Comparison of ENCODE assay signal across 12 cellular contexts in the genomic region with DNA sequence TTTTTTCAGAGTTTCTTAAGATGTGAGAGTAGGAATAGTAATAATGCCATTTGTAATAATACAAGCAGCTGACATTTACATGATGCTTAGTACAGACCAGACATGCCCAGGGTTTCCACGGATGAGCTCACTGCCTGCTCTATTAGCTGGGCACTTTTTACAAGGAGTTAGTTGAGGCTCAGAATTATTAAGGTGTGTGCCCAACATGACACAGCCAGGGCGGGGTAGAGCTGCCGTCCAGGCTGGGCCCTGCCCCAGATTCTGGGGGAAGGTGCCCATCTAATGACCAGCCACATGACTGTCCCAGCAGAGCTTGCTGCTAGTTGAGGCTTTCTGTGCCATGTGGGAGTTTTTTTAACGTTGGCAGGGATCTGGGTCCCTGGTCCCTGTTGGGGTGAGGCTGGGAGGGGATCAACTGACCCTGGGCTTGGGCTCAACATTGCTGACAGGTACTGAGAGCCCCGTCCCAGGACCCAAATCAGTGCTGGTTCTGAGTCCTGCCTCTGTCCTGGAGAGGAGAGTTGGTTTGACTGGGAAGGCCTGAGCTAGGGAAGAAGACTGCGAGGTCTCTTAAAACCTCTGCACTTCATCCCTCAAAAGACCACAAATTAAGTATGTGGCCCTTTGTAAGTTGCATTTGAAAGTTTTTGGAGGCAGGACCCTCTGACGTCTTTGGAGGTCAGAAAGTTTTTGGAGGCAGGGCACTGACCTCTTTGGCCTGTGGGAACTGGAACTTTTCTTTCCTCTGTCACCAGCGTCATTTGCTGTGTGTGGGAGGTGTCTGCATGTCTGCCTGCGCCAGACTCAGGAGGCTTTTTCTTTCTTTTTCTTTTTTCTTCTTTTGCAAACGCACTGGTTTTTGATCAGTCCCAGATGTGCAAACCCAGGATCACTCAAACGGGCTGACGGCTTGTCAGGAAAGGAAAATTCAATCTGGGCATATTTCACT. TPM values are rescaled to one million over a fixed set of nuclear protein-coding genes. Genes with fewer than 3 reads are reported as not detected.
A peak's percentile ranks its signal among the peaks of the same experiment; 100 is the strongest.
DNase-seq lines count a peak whose midpoint lies in the region; TF ChIP-seq lines count a peak whose summit lies in the region.
"Had no signal": no experiment of that assay in that cellular context is flagged by ENCODE, and none has a peak within 500 bp of the region (broad histone marks: within the 10 kb centered on the region; RNA-seq: fewer than 3 reads in every experiment).

No MANE protein-coding gene starts in this region.

- H3K27ac Mint-ChIP-seq in mesothelial cell of epicardium: peak overlapping the region; percentile 62
- H3K27ac Mint-ChIP-seq in activated T-cell treated with anti-CD3 and anti-CD28 coated beads, Interleukin-2, amount 50 U/mL, for 24 hours: no peak overlapping the region

- H3K4me1 ChIP-seq in PC-9 (replicated peaks; ENCODE audit: insufficient read depth) (peaks cover 27% of the 10 kb centered on the region), esophagus muscularis mucosa (peaks cover 19 to 67% (median 58%) of the 10 kb centered on the region in 4 donors), testis (peaks cover 21% of the 10 kb centered on the region), OCI-LY7 (ENCODE audit: insufficient read depth, low read length, poor library complexity, severe bottlenecking) (no peaks in the 10 kb centered on the region)

- H3K4me1 Mint-ChIP-seq in mesothelial cell of epicardium: peaks cover 40% of the 10 kb centered on the region
- peaks cover 12% of the 10 kb centered on the region for H3K4me1 Mint-ChIP-seq in activated T-cell treated with anti-CD3 and anti-CD28 coated beads, Interleukin-2, amount 50 U/mL, for 24 hours (ENCODE audit: low read depth)

- H3K79me2 ChIP-seq in PC-9 (ENCODE audit: low read depth) (no peaks in the 10 kb centered on the region), OCI-LY7 (ENCODE audit: insufficient read depth, low read depth, low read length) (no peaks in the 10 kb centered on the region)

- DNase-seq in PC-9 (no peak), esophagus muscularis mucosa (ENCODE audit: extremely low spot score) (no peak), mesothelial cell of epicardium (ENCODE audit: low spot score in 2 of 2, unreplicated experiment in 2 of 2) (no peak), testis (peak; percentile 70), glomerular visceral epithelial cell (ENCODE audit: extremely low spot score) (no peak), amniotic stem cell (lab: John Stamatoyannopoulos, UW) (no peak), OCI-LY7 (ENCODE audit: low spot score) (no peak)
- no peak for DNase-seq in activated T-cell treated with anti-CD3 and anti-CD28 coated beads, Interleukin-2, amount 50 U/mL, for 24 hours
- DNase-seq: activated CD4-positive, CD25-positive, alpha-beta regulatory T cell; activated T-cell treated with anti-CD3 and anti-CD28 coated beads, Interleukin-2, amount 50 U/mL, for 48 hours; CD4-positive, alpha-beta memory T cell; NCI-H526 treated with DMSO at 0.1 percent for 48 hours had no signal

- H3K27ac ChIP-seq in PC-9: no peak overlapping the region
- H3K27ac ChIP-seq in esophagus muscularis mucosa (replicated peaks in 1 of 4): peak overlapping the region; percentile 94 to 97 (median 96)
- peak overlapping the region; percentile 68 to 73 for H3K27ac ChIP-seq in testis
- no peak overlapping the region for H3K27ac ChIP-seq in OCI-LY7 (ENCODE audit: low read depth, low read length, poor library complexity, severe bottlenecking)

- H3K36me3 ChIP-seq in PC-9 (ENCODE audit: low read depth) (no peaks in the 10 kb centered on the region), esophagus muscularis mucosa (peaks cover 0 to 5% (median 0%) of the 10 kb centered on the region in 4 donors), testis (ENCODE audit: low read depth, missing control alignments) (no peaks in the 10 kb centered on the region), OCI-LY7 (ENCODE audit: insufficient read depth, low read length) (no peaks in the 10 kb centered on the region)

- no peak overlapping the region for H3K4me3 ChIP-seq in PC-9
- H3K4me3 ChIP-seq in esophagus muscularis mucosa: peak overlapping the region; percentile 70 to 95 (median 76)
- peak overlapping the region; percentile 70 to 71 for H3K4me3 ChIP-seq in testis
- no peak overlapping the region for H3K4me3 ChIP-seq in OCI-LY7 (ENCODE audit: low read depth, low read length, poor library complexity, severe bottlenecking)

- CTCF ChIA-PET in PC-9 (lab: Charles Lee) (no interaction called here), OCI-LY7 (lab: Charles Lee; ENCODE audit: unreplicated experiment) (no interaction called here)

- no peak for TF ChIP-seq EP300 in esophagus muscularis mucosa (IDR thresholded peaks at IDR 0.05)

- intact Hi-C loops in PC-9 (cut with micrococcal nuclease; ENCODE audit: unreplicated experiment): no loop called here
- intact Hi-C loops in esophagus muscularis mucosa (cut with DNase I): no loop called here
- intact Hi-C loops in testis (cut with DNase I; ENCODE audit: low total_unique reads): no loop called here
- intact Hi-C loops in OCI-LY7 (cut with micrococcal nuclease; ENCODE audit: unreplicated experiment): no loop called here

- H3K4me2 ChIP-seq in PC-9 (peak overlapping the region; percentile 7; the same call in 1 of the 2 replicates), OCI-LY7 (ENCODE audit: low read length) (no peak overlapping the region)

- no peaks in the 10 kb centered on the region for H3K27me3 ChIP-seq in PC-9 (ENCODE audit: insufficient read depth, low read depth)
- H3K27me3 ChIP-seq in esophagus muscularis mucosa: peaks cover 0 to 10% (median 0%) of the 10 kb centered on the region in 4 donors
- no peaks in the 10 kb centered on the region for H3K27me3 ChIP-seq in testis

- H3K9me3 ChIP-seq in PC-9 (ENCODE audit: insufficient read depth, low read depth) (no peaks in the 10 kb centered on the region), esophagus muscularis mucosa (no peaks in the 10 kb centered on the region), testis (no peaks in the 10 kb centered on the region), OCI-LY7 (ENCODE audit: low read length) (no peaks in the 10 kb centered on the region)

- H3K9me2 ChIP-seq in PC-9 (ENCODE audit: insufficient read depth) (no peaks in the 10 kb centered on the region), OCI-LY7 (ENCODE audit: insufficient read depth, low read length) (no peaks in the 10 kb centered on the region)

- H2AFZ ChIP-seq in PC-9 (no peak overlapping the region), OCI-LY7 (ENCODE audit: low read length) (no peak overlapping the region)

- H3K36me3 Mint-ChIP-seq in mesothelial cell of epicardium: no peaks in the 10 kb centered on the region
- no peaks in the 10 kb centered on the region for H3K36me3 Mint-ChIP-seq in activated T-cell treated with anti-CD3 and anti-CD28 coated beads, Interleukin-2, amount 50 U/mL, for 24 hours (ENCODE audit: low read depth)
- H3K36me3 Mint-ChIP-seq: CD4-positive, alpha-beta memory T cell had no signal

- no peaks in the 10 kb centered on the region for H4K20me1 ChIP-seq in PC-9 (ENCODE audit: insufficient read depth)
- H4K20me1 ChIP-seq in OCI-LY7 (ENCODE audit: insufficient read depth, low read length): no peaks in the 10 kb centered on the region

- TF ChIP-seq CTCF in PC-9 (conservative IDR thresholded peaks at IDR 0.05): no peak
- TF ChIP-seq CTCF in esophagus muscularis mucosa (IDR thresholded peaks at IDR 0.05): no peak
- TF ChIP-seq CTCF in mesothelial cell of epicardium (IDR thresholded peaks at IDR 0.05; ENCODE audit: unreplicated experiment): no peak
- no peak for TF ChIP-seq CTCF in testis (IDR thresholded peaks at IDR 0.05)
- TF ChIP-seq CTCF in OCI-LY7 (conservative IDR thresholded peaks at IDR 0.05; ENCODE audit: low read length): no peak

- BruUV-seq in PC-9 (replicated peaks; lab: Mats Ljungman, UMichigan) (no TSS peak), OCI-LY7 (replicated peaks; lab: Mats Ljungman, UMichigan) (no TSS peak)

- H3K9me3 Mint-ChIP-seq in mesothelial cell of epicardium: no peaks in the 10 kb centered on the region
- no peaks in the 10 kb centered on the region for H3K9me3 Mint-ChIP-seq in activated T-cell treated with anti-CD3 and anti-CD28 coated beads, Interleukin-2, amount 50 U/mL, for 24 hours
- H3K9me3 Mint-ChIP-seq: CD4-positive, alpha-beta memory T cell had no signal

- H3K27me3 Mint-ChIP-seq in mesothelial cell of epicardium (ENCODE audit: low read depth): peaks cover 11% of the 10 kb centered on the region
- H3K27me3 Mint-ChIP-seq in activated T-cell treated with anti-CD3 and anti-CD28 coated beads, Interleukin-2, amount 50 U/mL, for 24 hours: peaks cover 57% of the 10 kb centered on the region

- peaks cover 15% of the 10 kb centered on the region; the same call in 1 of the 2 replicates for H3F3A ChIP-seq in PC-9 (ENCODE audit: insufficient read depth, low read depth)

- WGBS in esophagus muscularis mucosa: 35% methylated on average over 11 of the region's 12 CpGs
- WGBS in testis, 2 donors: 37 to 38% methylated on average over 11 to 12 of the region's 12 CpGs

- POLR2A ChIA-PET in PC-9 (lab: Charles Lee; ENCODE audit: unreplicated experiment) (no interaction called here), OCI-LY7 (lab: Charles Lee) (interaction anchor here (0.8 kb wide), 1 partner anchor 22 kb away, joined by 3 read pairs; no protein-coding TSS in a partner anchor)

- peak overlapping the region; percentile 81 for H3K4me3 Mint-ChIP-seq in mesothelial cell of epicardium
- no peak overlapping the region for H3K4me3 Mint-ChIP-seq in activated T-cell treated with anti-CD3 and anti-CD28 coated beads, Interleukin-2, amount 50 U/mL, for 24 hours

- no peak for TF ChIP-seq POLR2A in esophagus muscularis mucosa (IDR thresholded peaks at IDR 0.05; ENCODE audit: low read depth)
- no peak for TF ChIP-seq POLR2A in testis (IDR thresholded peaks at IDR 0.05)

RNA-seq across cellular contexts. Expression of a gene that starts 2.2 kb away (rescaled TPM):
- total RNA-seq in PC-9 (2021) (18.6 and 19.9 TPM in 2 replicates), esophagus muscularis mucosa (100 to 1,000 TPM; 230 to 568 (median 289) TPM), mesothelial cell of epicardium (72.4 to 83.0 TPM (median 80.1 TPM) in 3 replicates), testis (10 to 100 TPM; 47.7 to 59.6 TPM), OCI-LY7 (2022) (0.53 and 0.99 TPM in 2 replicates)
- 48.8 TPM for polyA plus RNA-seq in testis (ENCODE audit: insufficient read depth, low read depth, low replicate concordance)
- 0.28 and 0.47 TPM in 2 replicates for total RNA-seq in OCI-LY7 (2014; rRNA removed; shearing (Covaris generic))

Comparison
In these comparisons a context has a peak if more than half of its experiments do, and no peak if none do; other contexts are left out.
1. H3K27ac ChIP-seq: peak in esophagus muscularis mucosa (4 of 4) and testis (2 of 2); none in PC-9 (single experiment) and OCI-LY7 (single experiment).
2. H3K4me3 ChIP-seq: peak in esophagus muscularis mucosa (4 of 4) and testis (2 of 2); none in PC-9 (single experiment) and OCI-LY7 (single experiment).